2 cellular contexts compared by ENCODE assay signal in genomic region chr20:15823718-15824117, GRCh38.
TF ChIP-seq lines count a peak whose summit lies in the region.

No MANE protein-coding gene starts in this region.

TF ChIP-seq in SK-N-SH, 30 proteins besides CTCF, POLR2A, EP300 and RAD21 (continued from another document):
- TF ChIP-seq TAF1 (IDR thresholded peaks at IDR 0.05; ENCODE audit: borderline replicate concordance, low read depth, low read length) (no peak), MAX (IDR thresholded peaks at IDR 0.05; ENCODE audit: low read depth) (no peak), NFIC (IDR thresholded peaks at IDR 0.05; ENCODE audit: borderline replicate concordance) (no peak), JUND (IDR thresholded peaks at IDR 0.05) (no peak), IRF3 (IDR thresholded peaks at IDR 0.05; ENCODE audit: low read depth, low read length) (no peak), NRF1 (IDR thresholded peaks at IDR 0.05; ENCODE audit: low read depth, low read length) (no peak), RCOR1 (IDR thresholded peaks at IDR 0.05; ENCODE audit: low read length) (peak; percentile 91), FOXM1 (IDR thresholded peaks at IDR 0.05; ENCODE audit: low read depth) (no peak), PBX3 (IDR thresholded peaks at IDR 0.05) (no peak), CHD2 (IDR thresholded peaks at IDR 0.05; ENCODE audit: low read length, partially characterized antibody) (peak; percentile 47), FOXJ3 (CRISPR knock-in tag; IDR thresholded peaks at IDR 0.05) (no peak), REST (IDR thresholded peaks at IDR 0.05; ENCODE audit: low read depth, low read length) (no peak), YY1 (IDR thresholded peaks at IDR 0.05; ENCODE audit: low read depth) (no peak), RXRA (IDR thresholded peaks at IDR 0.05; ENCODE audit: borderline replicate concordance, low read depth) (no peak), EZH2phosphoT487 (IDR thresholded peaks at IDR 0.05; ENCODE audit: borderline replicate concordance, low read depth) (no peak), FOSL2 (IDR thresholded peaks at IDR 0.05; ENCODE audit: borderline replicate concordance, low read depth) (no peak), MXI1 (IDR thresholded peaks at IDR 0.05; ENCODE audit: low read depth, low read length) (peak; percentile 68), TEAD4 (IDR thresholded peaks at IDR 0.05; ENCODE audit: borderline replicate concordance, insufficient read depth) (no peak), RFX5 (IDR thresholded peaks at IDR 0.05; ENCODE audit: low read length) (0 out of 2 replicates have a peak, but pooled peaks have one; percentile 20), ZBTB33 (IDR thresholded peaks at IDR 0.05; ENCODE audit: borderline replicate concordance, low read depth) (no peak), USF1 (IDR thresholded peaks at IDR 0.05; ENCODE audit: borderline replicate concordance, low read depth) (no peak)

TF ChIP-seq in HepG2, 621 proteins besides CTCF, POLR2A, EP300 and RAD21 (continued from another document):
- TF ChIP-seq ELK4 (CRISPR knock-in tag; IDR thresholded peaks at IDR 0.05; ENCODE audit: borderline replicate concordance): no peak
- no peak for TF ChIP-seq IKZF5 (CRISPR knock-in tag; IDR thresholded peaks at IDR 0.05)
